In the genomic region with DNA sequence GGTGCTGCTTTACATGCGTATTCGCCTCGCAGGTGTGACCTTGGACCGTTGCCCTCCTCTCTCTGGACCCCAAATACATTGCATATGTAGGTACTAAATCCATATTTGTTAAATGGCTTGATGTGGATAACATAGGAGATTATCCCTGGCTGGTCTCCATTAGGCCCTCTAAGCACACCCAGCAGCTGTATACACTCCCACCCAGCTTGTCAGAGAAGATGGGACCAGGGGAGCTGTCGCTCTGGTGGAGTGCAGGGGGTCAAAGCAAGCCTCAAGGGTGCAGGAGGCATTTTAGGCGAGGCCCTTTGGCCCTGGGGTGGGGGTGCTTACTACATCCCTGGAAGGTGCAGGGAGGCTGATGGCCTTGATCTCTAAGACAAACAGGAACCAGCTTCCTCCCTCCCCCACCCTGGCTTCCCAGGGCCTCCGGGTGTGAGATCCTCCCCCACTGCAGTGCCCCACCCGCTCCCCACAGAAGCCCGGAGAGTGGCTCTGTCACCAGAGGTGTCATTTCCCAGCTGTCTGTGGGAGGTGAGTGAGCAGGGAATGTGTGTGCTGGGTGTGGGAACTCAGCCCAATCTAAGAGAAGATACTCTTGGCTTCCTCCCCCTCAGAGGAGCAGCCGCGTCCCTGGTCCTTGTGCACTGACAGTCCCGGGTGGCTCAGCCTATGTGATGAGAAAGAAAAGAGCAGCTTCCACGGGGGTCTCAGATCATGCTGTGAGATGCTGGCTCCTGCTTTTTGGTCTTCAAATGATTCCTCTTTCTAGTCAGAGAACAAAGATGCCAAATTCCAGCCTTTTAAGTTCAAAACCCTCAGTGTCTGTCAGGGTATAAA, we compare ENCODE assay signal across 1 cellular context.
TF ChIP-seq lines count a peak whose summit lies in the region.

No MANE protein-coding gene starts in this region.

TF ChIP-seq in HepG2, 621 proteins besides CTCF, POLR2A, EP300 and RAD21 (continued from another document and continues in another):
- no peak for TF ChIP-seq TRAFD1 (CRISPR knock-in tag; IDR thresholded peaks at IDR 0.05; ENCODE audit: borderline replicate concordance)
- TF ChIP-seq, protein P1, sequence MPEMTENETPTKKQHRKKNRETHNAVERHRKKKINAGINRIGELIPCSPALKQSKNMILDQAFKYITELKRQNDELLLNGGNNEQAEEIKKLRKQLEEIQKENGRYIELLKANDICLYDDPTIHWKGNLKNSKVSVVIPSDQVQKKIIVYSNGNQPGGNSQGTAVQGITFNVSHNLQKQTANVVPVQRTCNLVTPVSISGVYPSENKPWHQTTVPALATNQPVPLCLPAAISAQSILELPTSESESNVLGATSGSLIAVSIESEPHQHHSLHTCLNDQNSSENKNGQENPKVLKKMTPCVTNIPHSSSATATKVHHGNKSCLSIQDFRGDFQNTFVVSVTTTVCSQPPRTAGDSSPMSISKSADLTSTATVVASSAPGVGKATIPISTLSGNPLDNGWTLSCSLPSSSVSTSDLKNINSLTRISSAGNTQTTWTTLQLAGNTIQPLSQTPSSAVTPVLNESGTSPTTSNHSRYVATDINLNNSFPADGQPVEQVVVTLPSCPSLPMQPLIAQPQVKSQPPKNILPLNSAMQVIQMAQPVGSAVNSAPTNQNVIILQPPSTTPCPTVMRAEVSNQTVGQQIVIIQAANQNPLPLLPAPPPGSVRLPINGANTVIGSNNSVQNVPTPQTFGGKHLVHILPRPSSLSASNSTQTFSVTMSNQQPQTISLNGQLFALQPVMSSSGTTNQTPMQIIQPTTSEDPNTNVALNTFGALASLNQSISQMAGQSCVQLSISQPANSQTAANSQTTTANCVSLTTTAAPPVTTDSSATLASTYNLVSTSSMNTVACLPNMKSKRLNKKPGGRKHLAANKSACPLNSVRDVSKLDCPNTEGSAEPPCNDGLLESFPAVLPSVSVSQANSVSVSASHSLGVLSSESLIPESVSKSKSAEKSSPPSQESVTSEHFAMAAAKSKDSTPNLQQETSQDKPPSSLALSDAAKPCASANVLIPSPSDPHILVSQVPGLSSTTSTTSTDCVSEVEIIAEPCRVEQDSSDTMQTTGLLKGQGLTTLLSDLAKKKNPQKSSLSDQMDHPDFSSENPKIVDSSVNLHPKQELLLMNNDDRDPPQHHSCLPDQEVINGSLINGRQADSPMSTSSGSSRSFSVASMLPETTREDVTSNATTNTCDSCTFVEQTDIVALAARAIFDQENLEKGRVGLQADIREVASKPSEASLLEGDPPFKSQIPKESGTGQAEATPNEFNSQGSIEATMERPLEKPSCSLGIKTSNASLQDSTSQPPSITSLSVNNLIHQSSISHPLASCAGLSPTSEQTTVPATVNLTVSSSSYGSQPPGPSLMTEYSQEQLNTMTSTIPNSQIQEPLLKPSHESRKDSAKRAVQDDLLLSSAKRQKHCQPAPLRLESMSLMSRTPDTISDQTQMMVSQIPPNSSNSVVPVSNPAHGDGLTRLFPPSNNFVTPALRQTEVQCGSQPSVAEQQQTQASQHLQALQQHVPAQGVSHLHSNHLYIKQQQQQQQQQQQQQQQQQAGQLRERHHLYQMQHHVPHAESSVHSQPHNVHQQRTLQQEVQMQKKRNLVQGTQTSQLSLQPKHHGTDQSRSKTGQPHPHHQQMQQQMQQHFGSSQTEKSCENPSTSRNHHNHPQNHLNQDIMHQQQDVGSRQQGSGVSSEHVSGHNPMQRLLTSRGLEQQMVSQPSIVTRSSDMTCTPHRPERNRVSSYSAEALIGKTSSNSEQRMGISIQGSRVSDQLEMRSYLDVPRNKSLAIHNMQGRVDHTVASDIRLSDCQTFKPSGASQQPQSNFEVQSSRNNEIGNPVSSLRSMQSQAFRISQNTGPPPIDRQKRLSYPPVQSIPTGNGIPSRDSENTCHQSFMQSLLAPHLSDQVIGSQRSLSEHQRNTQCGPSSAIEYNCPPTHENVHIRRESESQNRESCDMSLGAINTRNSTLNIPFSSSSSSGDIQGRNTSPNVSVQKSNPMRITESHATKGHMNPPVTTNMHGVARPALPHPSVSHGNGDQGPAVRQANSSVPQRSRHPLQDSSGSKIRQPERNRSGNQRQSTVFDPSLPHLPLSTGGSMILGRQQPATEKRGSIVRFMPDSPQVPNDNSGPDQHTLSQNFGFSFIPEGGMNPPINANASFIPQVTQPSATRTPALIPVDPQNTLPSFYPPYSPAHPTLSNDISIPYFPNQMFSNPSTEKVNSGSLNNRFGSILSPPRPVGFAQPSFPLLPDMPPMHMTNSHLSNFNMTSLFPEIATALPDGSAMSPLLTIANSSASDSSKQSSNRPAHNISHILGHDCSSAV (CRISPR knock-in tag; IDR thresholded peaks at IDR 0.05; ENCODE audit: borderline replicate concordance), result no peak
- TF ChIP-seq, protein P2, sequence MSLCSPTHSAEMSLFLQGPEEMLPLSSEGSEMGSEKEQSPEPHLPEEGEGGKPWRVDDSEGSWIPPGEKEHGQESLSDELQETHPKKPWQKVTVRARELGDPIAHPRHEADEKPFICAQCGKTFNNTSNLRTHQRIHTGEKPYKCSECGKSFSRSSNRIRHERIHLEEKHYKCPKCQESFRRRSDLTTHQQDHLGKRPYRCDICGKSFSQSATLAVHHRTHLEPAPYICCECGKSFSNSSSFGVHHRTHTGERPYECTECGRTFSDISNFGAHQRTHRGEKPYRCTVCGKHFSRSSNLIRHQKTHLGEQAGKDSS (CRISPR knock-in tag; IDR thresholded peaks at IDR 0.05; ENCODE audit: borderline replicate concordance, low read depth), result no peak
- no peak for TF ChIP-seq MBNL3 (CRISPR knock-in tag; conservative IDR thresholded peaks at IDR 0.05)
- TF ChIP-seq ZNF274 (CRISPR knock-in tag; IDR thresholded peaks at IDR 0.05), result no peak
- TF ChIP-seq ZNF296 (CRISPR knock-in tag; conservative IDR thresholded peaks at IDR 0.05), result no peak
- peak; percentile 51; the same call in 1 of the 2 replicates for TF ChIP-seq ZNF430 (CRISPR knock-in tag; IDR thresholded peaks at IDR 0.05)
- TF ChIP-seq SRF (IDR thresholded peaks at IDR 0.05; ENCODE audit: low read depth, low read length), result no peak
- no peak for TF ChIP-seq ZFP41 (CRISPR knock-in tag; IDR thresholded peaks at IDR 0.05; ENCODE audit: borderline replicate concordance)
- no peak for TF ChIP-seq ZIK1 (CRISPR knock-in tag; IDR thresholded peaks at IDR 0.05; ENCODE audit: borderline replicate concordance, low read depth)
- TF ChIP-seq SAP130 (CRISPR knock-in tag; IDR thresholded peaks at IDR 0.05; ENCODE audit: low read depth), result peak; percentile 63
- no peak for TF ChIP-seq BCLAF1 (IDR thresholded peaks at IDR 0.05)
- TF ChIP-seq, protein P3, sequence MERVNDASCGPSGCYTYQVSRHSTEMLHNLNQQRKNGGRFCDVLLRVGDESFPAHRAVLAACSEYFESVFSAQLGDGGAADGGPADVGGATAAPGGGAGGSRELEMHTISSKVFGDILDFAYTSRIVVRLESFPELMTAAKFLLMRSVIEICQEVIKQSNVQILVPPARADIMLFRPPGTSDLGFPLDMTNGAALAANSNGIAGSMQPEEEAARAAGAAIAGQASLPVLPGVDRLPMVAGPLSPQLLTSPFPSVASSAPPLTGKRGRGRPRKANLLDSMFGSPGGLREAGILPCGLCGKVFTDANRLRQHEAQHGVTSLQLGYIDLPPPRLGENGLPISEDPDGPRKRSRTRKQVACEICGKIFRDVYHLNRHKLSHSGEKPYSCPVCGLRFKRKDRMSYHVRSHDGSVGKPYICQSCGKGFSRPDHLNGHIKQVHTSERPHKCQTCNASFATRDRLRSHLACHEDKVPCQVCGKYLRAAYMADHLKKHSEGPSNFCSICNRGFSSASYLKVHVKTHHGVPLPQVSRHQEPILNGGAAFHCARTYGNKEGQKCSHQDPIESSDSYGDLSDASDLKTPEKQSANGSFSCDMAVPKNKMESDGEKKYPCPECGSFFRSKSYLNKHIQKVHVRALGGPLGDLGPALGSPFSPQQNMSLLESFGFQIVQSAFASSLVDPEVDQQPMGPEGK (CRISPR knock-in tag; IDR thresholded peaks at IDR 0.05), result peak; percentile 94
- no peak for TF ChIP-seq KMT2B (CRISPR knock-in tag; IDR thresholded peaks at IDR 0.05)
- TF ChIP-seq KLF9 (CRISPR knock-in tag; IDR thresholded peaks at IDR 0.05; ENCODE audit: low read depth), result no peak
- no peak for TF ChIP-seq BRCA1 (CRISPR knock-in tag; IDR thresholded peaks at IDR 0.05)
- no peak for TF ChIP-seq IRX3 (CRISPR knock-in tag; IDR thresholded peaks at IDR 0.05; ENCODE audit: borderline replicate concordance, low read depth)
- TF ChIP-seq CHD4 (IDR thresholded peaks at IDR 0.05; ENCODE audit: borderline replicate concordance, low read length), result no peak
- TF ChIP-seq ZNF205 (CRISPR knock-in tag; IDR thresholded peaks at IDR 0.05), result no peak
- no peak for TF ChIP-seq NKX3-1 (CRISPR knock-in tag; IDR thresholded peaks at IDR 0.05)
- no peak for TF ChIP-seq ZNF839 (CRISPR knock-in tag; IDR thresholded peaks at IDR 0.05; ENCODE audit: borderline replicate concordance)
- no peak for TF ChIP-seq ZNF83 (CRISPR knock-in tag; IDR thresholded peaks at IDR 0.05; ENCODE audit: borderline replicate concordance)
- TF ChIP-seq, protein P4, sequence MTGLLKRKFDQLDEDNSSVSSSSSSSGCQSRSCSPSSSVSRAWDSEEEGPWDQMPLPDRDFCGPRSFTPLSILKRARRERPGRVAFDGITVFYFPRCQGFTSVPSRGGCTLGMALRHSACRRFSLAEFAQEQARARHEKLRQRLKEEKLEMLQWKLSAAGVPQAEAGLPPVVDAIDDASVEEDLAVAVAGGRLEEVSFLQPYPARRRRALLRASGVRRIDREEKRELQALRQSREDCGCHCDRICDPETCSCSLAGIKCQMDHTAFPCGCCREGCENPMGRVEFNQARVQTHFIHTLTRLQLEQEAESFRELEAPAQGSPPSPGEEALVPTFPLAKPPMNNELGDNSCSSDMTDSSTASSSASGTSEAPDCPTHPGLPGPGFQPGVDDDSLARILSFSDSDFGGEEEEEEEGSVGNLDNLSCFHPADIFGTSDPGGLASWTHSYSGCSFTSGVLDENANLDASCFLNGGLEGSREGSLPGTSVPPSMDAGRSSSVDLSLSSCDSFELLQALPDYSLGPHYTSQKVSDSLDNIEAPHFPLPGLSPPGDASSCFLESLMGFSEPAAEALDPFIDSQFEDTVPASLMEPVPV (CRISPR knock-in tag; IDR thresholded peaks at IDR 0.05), result 0 out of 2 replicates have a peak, but pooled peaks have one; percentile 24
- no peak for TF ChIP-seq PCBP1 (IDR thresholded peaks at IDR 0.05; ENCODE audit: borderline replicate concordance, low read depth, low read length)
- TF ChIP-seq SOX13 (IDR thresholded peaks at IDR 0.05), result no peak
- TF ChIP-seq SOX13 (CRISPR knock-in tag; conservative IDR thresholded peaks at IDR 0.05 in 1 of 2, IDR thresholded peaks at IDR 0.05 in 1 of 2), result peak in 1 of 2 experiments; percentile 58; a peak in 2 of 4 replicates
- no peak for TF ChIP-seq MIXL1 (CRISPR knock-in tag; IDR thresholded peaks at IDR 0.05)
- TF ChIP-seq SRSF1 (optimal IDR thresholded peaks at IDR 0.05; ENCODE audit: low read depth, low read length), result no peak
- no peak for TF ChIP-seq ZNF564 (CRISPR knock-in tag; IDR thresholded peaks at IDR 0.05)
- TF ChIP-seq SRY (CRISPR knock-in tag; IDR thresholded peaks at IDR 0.05), result no peak
- TF ChIP-seq MXD4 (CRISPR knock-in tag; IDR thresholded peaks at IDR 0.05), result no peak
